Comparison of ENCODE assay signal across 8 cellular contexts in the genomic region with DNA sequence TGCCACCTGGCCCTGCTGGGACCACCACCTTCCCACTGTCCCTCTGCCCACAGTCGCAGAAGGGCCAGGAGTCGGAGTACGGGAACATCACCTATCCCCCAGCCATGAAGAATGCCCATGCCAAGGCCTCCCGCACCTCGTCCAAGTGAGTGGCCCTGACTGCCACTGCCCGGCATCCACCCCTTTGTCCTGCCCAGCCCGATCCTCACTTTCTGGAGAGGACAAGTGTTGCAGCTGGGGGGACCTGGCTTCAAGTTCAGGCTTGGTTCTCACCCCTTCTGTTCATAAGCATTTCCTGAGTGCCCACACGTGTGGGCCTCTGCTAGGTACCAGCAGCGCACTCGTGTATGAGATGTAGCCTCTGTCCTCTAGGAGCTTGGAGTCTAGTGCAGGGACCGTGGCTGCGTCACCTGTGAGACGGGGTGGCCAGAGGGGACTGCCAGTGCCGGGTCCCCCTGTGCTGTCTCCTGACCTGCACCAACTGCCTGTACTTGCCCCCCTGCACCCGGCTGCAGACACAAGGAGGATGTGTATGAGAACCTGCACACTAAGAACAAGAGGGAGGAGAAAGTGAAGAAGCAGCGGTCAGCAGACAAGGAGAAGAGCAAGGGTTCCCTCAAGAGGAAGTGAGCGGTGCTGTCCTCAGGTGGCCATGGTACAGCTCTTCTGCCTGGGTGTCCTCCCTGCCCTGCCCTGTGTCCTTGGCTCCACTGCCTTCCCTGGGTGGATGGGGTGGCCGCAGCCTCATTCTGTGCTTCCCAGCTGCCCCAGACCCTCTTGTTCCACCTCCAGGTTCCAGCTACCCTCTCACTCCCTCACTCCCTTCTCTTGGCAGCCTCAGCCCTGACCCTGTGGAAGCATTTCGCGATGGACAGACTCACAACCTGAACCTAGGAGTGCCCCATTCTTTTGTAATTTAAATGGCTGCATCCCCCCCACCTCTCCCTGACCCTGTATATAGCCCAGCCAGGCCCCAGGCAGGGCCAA. TPM values are rescaled to one million over a fixed set of nuclear protein-coding genes. Genes with fewer than 3 reads are reported as not detected.
DNase-seq lines count a peak whose midpoint lies in the region; ATAC-seq and TF ChIP-seq lines count a peak whose summit lies in the region.

No MANE protein-coding gene starts in this region.

- intact Hi-C loops in activated CD8-positive, alpha-beta T cell treated with anti-CD3 and anti-CD28 coated beads for 36 hours (cut with micrococcal nuclease): loop anchor here (2.0 kb wide), 1 partner anchor 16 kb away; a partner anchor contains a TSS
- intact Hi-C loops in thyroid gland (cut with DNase I): loop anchor here (5.0 kb wide), 1 partner anchor 57 kb away; a partner anchor contains a TSS

- H3K36me3 ChIP-seq in iPS-18a (ENCODE audit: control insufficient read depth, low read depth, low read length): peaks cover 13% of the 10 kb centered on the region
- peaks cover 4 to 5% of the 10 kb centered on the region in 2 donors for H3K36me3 ChIP-seq in thyroid gland

- DNase-seq in EH (ENCODE audit: low read depth) (peak; percentile 66), HT1080 (ENCODE audit: low read depth) (peak; percentile 62), thyroid gland (no peak), midbrain (lab: John Stamatoyannopoulos, UW) (no peak), dermis blood vessel endothelial cell (no peak)
- DNase-seq in activated CD8-positive, alpha-beta T cell treated with anti-CD3 and anti-CD28 coated beads for 36 hours: peak; percentile 68

- H3K4me1 ChIP-seq in iPS-18a (ENCODE audit: control insufficient read depth, low read depth, low read length): peaks cover 22% of the 10 kb centered on the region
- peaks cover 32 to 47% of the 10 kb centered on the region in 2 donors for H3K4me1 ChIP-seq in thyroid gland

- no peak overlapping the region for H3K4me3 ChIP-seq in iPS-18a (ENCODE audit: low read length)
- H3K4me3 ChIP-seq in thyroid gland (replicated peaks in 1 of 3): no peak overlapping the region

- peak overlapping the region; percentile 93 for H3K27ac Mint-ChIP-seq in activated CD8-positive, alpha-beta T cell treated with anti-CD3 and anti-CD28 coated beads for 36 hours

- peaks cover 90% of the 10 kb centered on the region for H3K4me1 Mint-ChIP-seq in activated CD8-positive, alpha-beta T cell treated with anti-CD3 and anti-CD28 coated beads for 36 hours (ENCODE audit: low read depth)

- no peak for TF ChIP-seq POLR2A in thyroid gland (IDR thresholded peaks at IDR 0.05)

- H3K9me3 Mint-ChIP-seq in activated CD8-positive, alpha-beta T cell treated with anti-CD3 and anti-CD28 coated beads for 36 hours: no peaks in the 10 kb centered on the region

- peaks cover 72% of the 10 kb centered on the region for H3K36me3 Mint-ChIP-seq in activated CD8-positive, alpha-beta T cell treated with anti-CD3 and anti-CD28 coated beads for 36 hours (ENCODE audit: low read depth)

- H3K27me3 Mint-ChIP-seq in activated CD8-positive, alpha-beta T cell treated with anti-CD3 and anti-CD28 coated beads for 36 hours: no peaks in the 10 kb centered on the region

- peak overlapping the region; percentile 70 for H3K9ac ChIP-seq in iPS-18a (ENCODE audit: low read length)

- 81 to 83% methylated on average over 18 to 19 of the region's 20 CpGs for WGBS in thyroid gland, 2 donors

- peak; percentile 16 for ATAC-seq in activated CD8-positive, alpha-beta T cell treated with anti-CD3 and anti-CD28 coated beads for 36 hours
- ATAC-seq in HG02884 (IDR thresholded peaks at IDR 0.05; ENCODE audit: unreplicated experiment): no peak

- H3K9me3 ChIP-seq in iPS-18a (ENCODE audit: control insufficient read depth, low read depth, low read length): no peaks in the 10 kb centered on the region
- H3K9me3 ChIP-seq in thyroid gland: no peaks in the 10 kb centered on the region

- CTCF ChIA-PET in activated CD8-positive, alpha-beta T cell treated with anti-CD3 and anti-CD28 coated beads for 36 hours (lab: Charles Lee): interaction anchor here (1.0 to 13.5 kb wide), 8 partner anchors 8 to 91 kb away, joined by 3 to 460 read pairs (median 4); a partner anchor contains a TSS

- peak; percentile 20 for TF ChIP-seq CTCF in activated CD8-positive, alpha-beta T cell treated with anti-CD3 and anti-CD28 coated beads for 36 hours (IDR thresholded peaks at IDR 0.05)
- no peak for TF ChIP-seq CTCF in thyroid gland (IDR thresholded peaks at IDR 0.05)

- H3K27ac ChIP-seq in iPS-18a (ENCODE audit: low read length) (peak overlapping the region; percentile 78), thyroid gland (peak overlapping the region; percentile 87 to 98 (median 97))

- H3K4me3 Mint-ChIP-seq in activated CD8-positive, alpha-beta T cell treated with anti-CD3 and anti-CD28 coated beads for 36 hours: peak overlapping the region; percentile 95

- POLR2A ChIA-PET in activated CD8-positive, alpha-beta T cell treated with anti-CD3 and anti-CD28 coated beads for 36 hours (lab: Charles Lee): interaction anchor here (0.9 to 25.2 kb wide), 9 partner anchors 11 to 147 kb away, joined by 3 to 1266 read pairs (median 6); a partner anchor contains a TSS

- H3K27me3 ChIP-seq in iPS-18a (ENCODE audit: control insufficient read depth, insufficient read depth, low read length) (no peaks in the 10 kb centered on the region), thyroid gland (no peaks in the 10 kb centered on the region)

RNA-seq across cellular contexts. Expression of a gene that starts 9.4 kb away (rescaled TPM):
- total RNA-seq in HT1080 (2014; rRNA removed; shearing (Covaris generic)): 0.05 and 0.37 TPM in 2 replicates
- 0.26 and 0.29 TPM in 2 replicates for polyA plus RNA-seq in HT1080 (2015; cell fraction: cytosol; rRNA removed)
- 0.32 TPM in 1 of 2 replicates, not detected in the other for polyA plus RNA-seq in HT1080 (2015; cell fraction: nucleus; rRNA removed)
- total RNA-seq in activated CD8-positive, alpha-beta T cell treated with anti-CD3 and anti-CD28 coated beads for 36 hours: 100 to 1,000 TPM; 485 to 489 TPM
- total RNA-seq in thyroid gland (10 to 100 TPM; 21.7 to 32.3 (median 31.4) TPM), dermis blood vessel endothelial cell (2.4 and 3.4 TPM in 2 replicates)

RNA-seq across cellular contexts. Expression of a gene that starts 9.9 kb away (rescaled TPM):
- 647 and 649 TPM in 2 replicates for total RNA-seq in HT1080 (2014; rRNA removed; shearing (Covaris generic))
- 443 and 502 TPM in 2 replicates for polyA plus RNA-seq in HT1080 (2015; cell fraction: cytosol; rRNA removed)
- polyA plus RNA-seq in HT1080 (2015; cell fraction: nucleus; rRNA removed): 281 and 310 TPM in 2 replicates
- total RNA-seq in activated CD8-positive, alpha-beta T cell treated with anti-CD3 and anti-CD28 coated beads for 36 hours: 100 to 1,000 TPM; 419 to 428 TPM
- total RNA-seq in thyroid gland (100 to 1,000 TPM; 153 to 284 (median 220) TPM), dermis blood vessel endothelial cell (191 and 205 TPM in 2 replicates)

RNA-seq across cellular contexts. Expression of a gene that starts 10.1 kb away (rescaled TPM):
- 107 and 122 TPM in 2 replicates for total RNA-seq in HT1080 (2014; rRNA removed; shearing (Covaris generic))
- polyA plus RNA-seq in HT1080 (2015; cell fraction: cytosol; rRNA removed): 77.2 and 80.0 TPM in 2 replicates
- 74.1 and 75.8 TPM in 2 replicates for polyA plus RNA-seq in HT1080 (2015; cell fraction: nucleus; rRNA removed)
- total RNA-seq in activated CD8-positive, alpha-beta T cell treated with anti-CD3 and anti-CD28 coated beads for 36 hours: 10 to 100 TPM; 88.6 to 97.8 TPM
- total RNA-seq in thyroid gland (10 to 100 TPM; 19.9 to 53.1 (median 45.6) TPM), dermis blood vessel endothelial cell (35.6 and 39.3 TPM in 2 replicates)

RNA-seq across cellular contexts. Expression of a gene that starts 16.8 kb away (rescaled TPM):
- 127 and 201 TPM in 2 replicates for total RNA-seq in HT1080 (2014; rRNA removed; shearing (Covaris generic))
- polyA plus RNA-seq in HT1080 (2015; cell fraction: cytosol; rRNA removed): 166 and 174 TPM in 2 replicates
- 61.3 and 74.6 TPM in 2 replicates for polyA plus RNA-seq in HT1080 (2015; cell fraction: nucleus; rRNA removed)
- 100 to 1,000 TPM; 226 to 244 TPM for total RNA-seq in activated CD8-positive, alpha-beta T cell treated with anti-CD3 and anti-CD28 coated beads for 36 hours
- total RNA-seq in thyroid gland: 100 to 1,000 TPM; 344 to 666 (median 383) TPM
- total RNA-seq in dermis blood vessel endothelial cell: 73.7 and 177 TPM in 2 replicates

RNA-seq across cellular contexts. Expression of a gene that starts 17.0 kb away (rescaled TPM):
- not detected in 2 replicates for total RNA-seq in HT1080 (2014; rRNA removed; shearing (Covaris generic))
- polyA plus RNA-seq in HT1080 (2015; cell fraction: cytosol; rRNA removed): not detected in 2 replicates
- polyA plus RNA-seq in HT1080 (2015; cell fraction: nucleus; rRNA removed): not detected in 2 replicates
- not detected for total RNA-seq in activated CD8-positive, alpha-beta T cell treated with anti-CD3 and anti-CD28 coated beads for 36 hours
- total RNA-seq in thyroid gland (not detected), dermis blood vessel endothelial cell (not detected in 2 replicates)

Comparison
In these comparisons a context has a peak if more than half of its experiments do, and no peak if none do; other contexts are left out.
1. DNase-seq: peak in EH (single experiment), HT1080 (single experiment) and activated CD8-positive, alpha-beta T cell treated with anti-CD3 and anti-CD28 coated beads for 36 hours (single experiment); none in thyroid gland (0 of 2), midbrain (single experiment) and dermis blood vessel endothelial cell (single experiment).
2. RNA of a gene that starts 9.4 kb away (total RNA-seq): 485 to 489 TPM in activated CD8-positive, alpha-beta T cell treated with anti-CD3 and anti-CD28 coated beads for 36 hours; 21.7 to 32.3 TPM in thyroid gland, 2.4 to 3.4 TPM in dermis blood vessel endothelial cell and 0.05 to 0.37 TPM in HT1080; every median in the first group is over 10 times any median in the second.